9 cellular contexts compared by ENCODE assay signal in genomic region chr4:103098331-103098730, GRCh38. TPM values are rescaled to one million over a fixed set of nuclear protein-coding genes. Genes with fewer than 3 reads are reported as not detected.
DNase-seq lines count a peak whose midpoint lies in the region; ATAC-seq and TF ChIP-seq lines count a peak whose summit lies in the region.
"Had no signal": no experiment of that assay in that cellular context is flagged by ENCODE, and none has a peak within 500 bp of the region (broad histone marks: within the 10 kb centered on the region; RNA-seq: fewer than 3 reads in every experiment).

No MANE protein-coding gene starts in this region.

- H4K20me1 ChIP-seq in neural progenitor cell (ENCODE audit: low read depth), result no peaks in the 10 kb centered on the region

- TF ChIP-seq CTCF in natural killer cell (IDR thresholded peaks at IDR 0.05) (no peak), esophagus muscularis mucosa (IDR thresholded peaks at IDR 0.05) (no peak), neural progenitor cell (IDR thresholded peaks at IDR 0.05) (no peak)

- WGBS in esophagus muscularis mucosa, result 64% methylated on average over 6 of the region's 9 CpGs
- WGBS in aorta, 2 donors, result 57 to 61% methylated on average over 9 of the region's 9 CpGs

- no peak overlapping the region for H2AFZ ChIP-seq in neural progenitor cell (replicated peaks)

- no peak for ATAC-seq in natural killer cell treated with Interleukin-12 subunit alpha and Interleukin-12 subunit beta and Interleukin-15 and Interleukin-18, amount 100 ng/mL, for 72 hours
- ATAC-seq in natural killer cell (no peak), aorta (ENCODE audit: low FRiP score) (peak; percentile 6), GM18519 (IDR thresholded peaks at IDR 0.05; ENCODE audit: low FRiP score, unreplicated experiment) (no peak)

- no peaks in the 10 kb centered on the region for H3K27me3 ChIP-seq in esophagus muscularis mucosa
- H3K27me3 ChIP-seq in neural progenitor cell, result no peaks in the 10 kb centered on the region
- no peaks in the 10 kb centered on the region for H3K27me3 ChIP-seq in aorta (ENCODE audit: control insufficient read depth in 1 of 2, insufficient read depth in 2 of 2, low read length in 1 of 2)

- no peaks in the 10 kb centered on the region for H3K27me3 Mint-ChIP-seq in natural killer cell treated with Interleukin-12 subunit alpha and Interleukin-12 subunit beta and Interleukin-15 and Interleukin-18, amount 100 ng/mL, for 72 hours
- no peaks in the 10 kb centered on the region for H3K27me3 Mint-ChIP-seq in natural killer cell (ENCODE audit: low read depth in 2 of 2)
- peaks cover 4% of the 10 kb centered on the region for H3K27me3 Mint-ChIP-seq in neural progenitor cell (ENCODE audit: insufficient read depth, low read depth)

- H3K36me3 Mint-ChIP-seq in natural killer cell treated with Interleukin-12 subunit alpha and Interleukin-12 subunit beta and Interleukin-15 and Interleukin-18, amount 100 ng/mL, for 72 hours, result no peaks in the 10 kb centered on the region
- H3K36me3 Mint-ChIP-seq in natural killer cell, result no peaks in the 10 kb centered on the region
- H3K36me3 Mint-ChIP-seq in neural progenitor cell, result peaks cover 5% of the 10 kb centered on the region

- no peak for DNase-seq in natural killer cell treated with Interleukin-12 subunit alpha and Interleukin-12 subunit beta and Interleukin-15 and Interleukin-18, amount 100 ng/mL, for 72 hours (ENCODE audit: low spot score)
- DNase-seq in natural killer cell, result no peak
- DNase-seq in esophagus muscularis mucosa (ENCODE audit: extremely low spot score), result no peak
- DNase-seq in neural progenitor cell (ENCODE audit: low spot score), result peak; percentile 36
- DNase-seq in aorta, result no peak
- no peak for DNase-seq in NCI-H128 (lab: John Stamatoyannopoulos, UW; ENCODE audit: unreplicated experiment)
- no peak for DNase-seq in T1000 (lab: John Stamatoyannopoulos, UW)
- DNase-seq: MM.1S had no signal

- peak overlapping the region; percentile 20 for H3K4me3 Mint-ChIP-seq in natural killer cell treated with Interleukin-12 subunit alpha and Interleukin-12 subunit beta and Interleukin-15 and Interleukin-18, amount 100 ng/mL, for 72 hours
- H3K4me3 Mint-ChIP-seq in natural killer cell (no peak overlapping the region), neural progenitor cell (peak overlapping the region; percentile 92)

- no peaks in the 10 kb centered on the region for H3K9me3 Mint-ChIP-seq in natural killer cell treated with Interleukin-12 subunit alpha and Interleukin-12 subunit beta and Interleukin-15 and Interleukin-18, amount 100 ng/mL, for 72 hours
- no peaks in the 10 kb centered on the region for H3K9me3 Mint-ChIP-seq in natural killer cell
- no peaks in the 10 kb centered on the region for H3K9me3 Mint-ChIP-seq in neural progenitor cell

- TF ChIP-seq EP300 in esophagus muscularis mucosa (IDR thresholded peaks at IDR 0.05), result no peak

- peak overlapping the region; percentile 87 for H3K4me2 ChIP-seq in neural progenitor cell

- TF ChIP-seq POLR2A in esophagus muscularis mucosa (IDR thresholded peaks at IDR 0.05; ENCODE audit: low read depth), result no peak

- H3K4me3 ChIP-seq in esophagus muscularis mucosa (peak overlapping the region; percentile 51 to 61 (median 56)), neural progenitor cell (no peak overlapping the region), aorta (ENCODE audit: low read length in 2 of 2) (peak overlapping the region in 1 of 2 donors; percentile 89)

- peaks cover 9 to 13% of the 10 kb centered on the region in 2 donors for H3K4me1 Mint-ChIP-seq in natural killer cell treated with Interleukin-12 subunit alpha and Interleukin-12 subunit beta and Interleukin-15 and Interleukin-18, amount 100 ng/mL, for 72 hours (ENCODE audit: low read depth in 2 of 2)
- peaks cover 19 to 26% of the 10 kb centered on the region in 2 donors for H3K4me1 Mint-ChIP-seq in natural killer cell
- peaks cover 24% of the 10 kb centered on the region for H3K4me1 Mint-ChIP-seq in neural progenitor cell

- H3K79me2 ChIP-seq in neural progenitor cell (ENCODE audit: low read depth), result no peaks in the 10 kb centered on the region

- H3K27ac ChIP-seq in esophagus muscularis mucosa (replicated peaks in 1 of 4), result peak overlapping the region in 3 of 4 donors; percentile 75 to 80 (median 78)
- no peak overlapping the region for H3K27ac ChIP-seq in neural progenitor cell
- peak overlapping the region in 1 of 2 donors; percentile 2 for H3K27ac ChIP-seq in aorta (ENCODE audit: low read depth in 1 of 2, low read length in 2 of 2)

- H3F3A ChIP-seq in neural progenitor cell (ENCODE audit: low read depth), result peaks cover 5% of the 10 kb centered on the region

- H3K4me1 ChIP-seq in esophagus muscularis mucosa (peaks cover 11 to 42% (median 35%) of the 10 kb centered on the region in 4 donors), neural progenitor cell (peaks cover 14% of the 10 kb centered on the region), aorta (ENCODE audit: control insufficient read depth in 1 of 2, insufficient read depth in 2 of 2, low read length in 2 of 2) (peaks cover 0 to 4% of the 10 kb centered on the region in 2 donors)

- peak overlapping the region in 1 of 2 donors; percentile 93 for H3K27ac Mint-ChIP-seq in natural killer cell treated with Interleukin-12 subunit alpha and Interleukin-12 subunit beta and Interleukin-15 and Interleukin-18, amount 100 ng/mL, for 72 hours
- no peak overlapping the region for H3K27ac Mint-ChIP-seq in natural killer cell
- peak overlapping the region; percentile 42 for H3K27ac Mint-ChIP-seq in neural progenitor cell

- H3K9me3 ChIP-seq in esophagus muscularis mucosa (no peaks in the 10 kb centered on the region), neural progenitor cell (ENCODE audit: low read depth) (no peaks in the 10 kb centered on the region), aorta (ENCODE audit: control insufficient read depth, low read length) (no peaks in the 10 kb centered on the region)

- intact Hi-C loops in natural killer cell (cut with micrococcal nuclease) (loop anchor here (2.0 to 10.0 kb wide), 3 partner anchors 52 to 651 kb away; no protein-coding TSS in a partner anchor), esophagus muscularis mucosa (cut with DNase I) (loop anchor here (2.0 to 10.0 kb wide), 5 partner anchors 80 to 754 kb away; partner anchors contain the start of genes SLC39A8 and SLC9B1), aorta (cut with DNase I) (loop anchor here in 1 of 2 donors (5.0 to 10.0 kb wide), 4 partner anchors 51 to 754 kb away; partner anchors contain the start of genes SLC39A8 and UBE2D3)

- no peak overlapping the region for H3K9ac ChIP-seq in neural progenitor cell

- H3K36me3 ChIP-seq in esophagus muscularis mucosa (peaks cover 0 to 5% (median 0%) of the 10 kb centered on the region in 4 donors), neural progenitor cell (no peaks in the 10 kb centered on the region), aorta (ENCODE audit: control insufficient read depth in 1 of 2, insufficient read depth in 2 of 2, low read length in 1 of 2) (no peaks in the 10 kb centered on the region)

RNA-seq across cellular contexts. Expression of gene BDH2, which starts 1.3 kb away (rescaled TPM):
- 10 to 100 TPM in 1 of 2 donors, 1 to 10 TPM in 1; 9.1 to 13.5 TPM for total RNA-seq in natural killer cell treated with Interleukin-12 subunit alpha and Interleukin-12 subunit beta and Interleukin-15 and Interleukin-18, amount 100 ng/mL, for 72 hours
- total RNA-seq in natural killer cell (10 to 100 TPM; 12.1 to 16.6 (median 15.9) TPM), esophagus muscularis mucosa (10 to 100 TPM; 31.6 to 59.4 (median 47.1) TPM), neural progenitor cell (ENCODE audit: low replicate concordance) (80.5 and 95.3 TPM in 2 replicates), aorta (10 to 100 TPM; 44.1 to 63.8 TPM)
- 100 to 1,000 TPM in 1 of 2 donors, 10 to 100 TPM in 1; 67.2 to 120 TPM for polyA plus RNA-seq in aorta

RNA-seq across cellular contexts. Expression of gene SLC9B2, which starts 21.8 kb away (rescaled TPM):
- 10 to 100 TPM; 19.6 to 46.6 TPM for total RNA-seq in natural killer cell treated with Interleukin-12 subunit alpha and Interleukin-12 subunit beta and Interleukin-15 and Interleukin-18, amount 100 ng/mL, for 72 hours
- total RNA-seq in natural killer cell (10 to 100 TPM; 13.5 to 22.4 (median 17.9) TPM), esophagus muscularis mucosa (10 to 100 TPM; 12.9 to 34.0 (median 19.0) TPM), neural progenitor cell (ENCODE audit: low replicate concordance) (9.7 and 14.6 TPM in 2 replicates), aorta (10 to 100 TPM; 17.0 to 25.2 TPM)
- polyA plus RNA-seq in aorta, result 1 to 10 TPM; 6.1 to 7.9 TPM
